In genomic region chr6:7295916-7296315, GRCh38 we compare ENCODE assay signal across 30 cellular contexts.
"Had no signal": no experiment of that assay in that cellular context is flagged by ENCODE, and none has a peak within 500 bp of the region (broad histone marks: within the 10 kb centered on the region; RNA-seq: fewer than 3 reads in every experiment).

No MANE protein-coding gene starts in this region.

- H3K9ac ChIP-seq: neural progenitor cell had no signal

- H3K27ac Mint-ChIP-seq: activated naive CD8-positive, alpha-beta T cell treated with anti-CD3 and anti-CD28 coated beads for 36 hours; endodermal cell; memory B cell; neural progenitor cell; stimulated activated naive CD8-positive, alpha-beta T cell treated with anti-CD3 and anti-CD28 coated beads, Interleukin-15, Interleukin-2, amounts not matched to agents 100 ng/mL and 50 ng/mL, for 24 hours; type B pancreatic cell had no signal

- H2AFZ ChIP-seq: neural progenitor cell had no signal

- H3K4me1 ChIP-seq: ascending aorta, neural progenitor cell, uterus had no signal

- ATAC-seq: activated CD4-positive, CD25-positive, alpha-beta regulatory T cell treated with anti-CD3 and anti-CD28 coated beads, Interleukin-2, amount 50 U/mL, for 24 hours; esophagus mucosa; heart left ventricle; naive thymus-derived CD8-positive, alpha-beta T cell had no signal

- H3K27me3 Mint-ChIP-seq: activated naive CD8-positive, alpha-beta T cell treated with anti-CD3 and anti-CD28 coated beads for 36 hours; brain; memory B cell; naive thymus-derived CD8-positive, alpha-beta T cell; stimulated activated naive CD8-positive, alpha-beta T cell treated with anti-CD3 and anti-CD28 coated beads, Interleukin-15, Interleukin-2, amounts not matched to agents 100 ng/mL and 50 ng/mL, for 24 hours; type B pancreatic cell had no signal

- H3K9me3 ChIP-seq: ascending aorta, heart left ventricle, right atrium auricular region, thoracic aorta, uterus had no signal

- H3K4me3 Mint-ChIP-seq: activated naive CD8-positive, alpha-beta T cell treated with anti-CD3 and anti-CD28 coated beads for 36 hours; brain; endodermal cell; immature natural killer cell; memory B cell; naive thymus-derived CD8-positive, alpha-beta T cell; neural progenitor cell; stimulated activated naive CD8-positive, alpha-beta T cell treated with anti-CD3 and anti-CD28 coated beads, Interleukin-15, Interleukin-2, amounts not matched to agents 100 ng/mL and 50 ng/mL, for 24 hours; type B pancreatic cell had no signal

- H3K27me3 ChIP-seq: ascending aorta, cardiac muscle cell, heart left ventricle, neural progenitor cell, right atrium auricular region, uterus had no signal

- H3K27ac ChIP-seq: ascending aorta, cardiac muscle cell, coronary artery, heart left ventricle, neural progenitor cell, right atrium auricular region, thoracic aorta, uterus, VCaP had no signal

- H3K36me3 ChIP-seq: uterus had no signal

- H3K4me3 ChIP-seq: ascending aorta, cardiac muscle cell, coronary artery, heart left ventricle, neural progenitor cell, right atrium auricular region, thoracic aorta, uterus had no signal

- H3K9me3 Mint-ChIP-seq: activated naive CD8-positive, alpha-beta T cell treated with anti-CD3 and anti-CD28 coated beads for 36 hours; brain; endodermal cell; immature natural killer cell; memory B cell; naive thymus-derived CD8-positive, alpha-beta T cell; neural progenitor cell; stimulated activated naive CD8-positive, alpha-beta T cell treated with anti-CD3 and anti-CD28 coated beads, Interleukin-15, Interleukin-2, amounts not matched to agents 100 ng/mL and 50 ng/mL, for 24 hours; type B pancreatic cell had no signal

- H3K4me1 Mint-ChIP-seq: brain, neural progenitor cell had no signal

- DNase-seq: activated CD4-positive, alpha-beta T cell treated with anti-CD3 and anti-CD28 coated beads for 48 hours; activated CD4-positive, alpha-beta T cell treated with anti-CD3 and anti-CD28 coated beads, Interleukin-2, amount 50 U/mL, for 48 hours; activated CD8-positive, alpha-beta memory T cell treated with anti-CD3 and anti-CD28 coated beads for 24 hours; activated naive CD4-positive, alpha-beta T cell; activated naive CD8-positive, alpha-beta T cell treated with anti-CD3 and anti-CD28 coated beads for 36 hours; cerebellar nuclear complex; endodermal cell; foreskin fibroblast; heart left ventricle; hypothalamus; immature natural killer cell; naive thymus-derived CD8-positive, alpha-beta T cell; occipital lobe; stimulated activated CD4-positive, alpha-beta T cell treated with anti-CD3 and anti-CD28 coated beads, Interleukin-4, amount 100 ng/mL, for 1 hour; T-helper 9 cell; uterus had no signal

- H3K4me2 ChIP-seq: neural progenitor cell had no signal

- FAIRE-seq: TTC549 had no signal
